9 cellular contexts compared by ENCODE assay signal in the genomic region with DNA sequence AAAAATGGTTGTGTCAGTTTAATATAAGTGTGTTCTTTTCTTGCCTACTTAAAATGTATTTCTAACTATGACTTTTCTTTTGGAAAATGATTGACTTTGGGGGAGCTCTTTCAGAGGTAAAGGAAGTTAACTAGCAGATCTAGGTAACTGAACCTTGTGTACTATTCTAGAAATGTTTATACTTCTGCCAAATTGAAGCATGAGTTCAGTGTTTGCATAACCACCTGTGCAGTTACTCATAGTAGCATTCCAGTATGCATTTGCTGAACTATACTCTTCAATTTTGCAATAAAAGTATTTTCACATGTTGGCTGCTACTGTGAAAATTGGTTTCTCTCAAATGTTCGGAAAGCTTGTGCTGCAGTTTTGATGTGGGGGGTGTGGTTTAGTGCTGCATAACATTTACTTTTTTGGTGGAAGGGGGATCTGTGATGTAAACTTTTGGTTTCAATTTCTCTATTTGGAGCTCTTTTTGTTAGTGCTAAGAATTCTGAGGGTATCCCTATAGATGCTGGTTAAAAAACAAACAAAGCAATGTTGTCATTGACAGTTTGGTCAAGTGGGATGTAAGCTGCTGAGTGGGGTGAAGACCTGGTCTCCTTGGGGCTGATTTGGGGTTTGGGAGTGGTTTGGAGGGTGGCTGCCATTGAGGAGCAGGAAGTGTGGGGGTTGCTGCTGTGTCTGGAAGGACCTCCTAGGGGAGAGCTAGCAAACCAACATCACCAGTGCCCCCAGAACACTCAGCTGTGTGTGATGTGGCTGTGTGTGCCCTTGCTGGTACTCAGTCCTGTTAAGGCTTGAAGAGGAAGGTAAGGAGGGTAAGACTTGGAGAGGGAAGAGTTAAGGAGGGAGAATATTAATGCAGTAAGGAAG.
DNase-seq lines count a peak whose midpoint lies in the region; ATAC-seq lines count a peak whose summit lies in the region.
"Had no signal": no experiment of that assay in that cellular context is flagged by ENCODE, and none has a peak within 500 bp of the region (broad histone marks: within the 10 kb centered on the region; RNA-seq: fewer than 3 reads in every experiment).

No MANE protein-coding gene starts in this region.

- DNase-seq in activated T-cell treated with anti-CD3 and anti-CD28 coated beads, Interleukin-2, amount 50 U/mL, for 4 hours: peak; percentile 11
- peak; percentile 9 to 87 (median 60) for DNase-seq in naive thymus-derived CD8-positive, alpha-beta T cell
- no peak for DNase-seq in posterior cingulate gyrus
- no peak for DNase-seq in NCI-H510A (lab: John Stamatoyannopoulos, UW)
- DNase-seq in SJCRH30: no peak
- no peak for DNase-seq in ecto neural progenitor cell (ENCODE audit: low spot score)

- H3K4me3 Mint-ChIP-seq in activated T-cell treated with anti-CD3 and anti-CD28 coated beads, Interleukin-2, amount 50 U/mL, for 4 hours: peak overlapping the region; percentile 77
- peak overlapping the region; percentile 85 to 97 (median 94) for H3K4me3 Mint-ChIP-seq in naive thymus-derived CD8-positive, alpha-beta T cell

- no peaks in the 10 kb centered on the region for H3K27me3 ChIP-seq in SJCRH30

- no peaks in the 10 kb centered on the region for H3K27me3 Mint-ChIP-seq in activated T-cell treated with anti-CD3 and anti-CD28 coated beads, Interleukin-2, amount 50 U/mL, for 4 hours (ENCODE audit: low read depth)
- no peaks in the 10 kb centered on the region for H3K27me3 Mint-ChIP-seq in naive thymus-derived CD8-positive, alpha-beta T cell

- no peaks in the 10 kb centered on the region for H3K4me1 ChIP-seq in SJCRH30

- H3K9me3 Mint-ChIP-seq in activated T-cell treated with anti-CD3 and anti-CD28 coated beads, Interleukin-2, amount 50 U/mL, for 4 hours: no peaks in the 10 kb centered on the region
- peaks cover 0 to 6% (median 0%) of the 10 kb centered on the region in 9 donors for H3K9me3 Mint-ChIP-seq in naive thymus-derived CD8-positive, alpha-beta T cell

- peak overlapping the region; percentile 90 to 99 (median 98) for H3K27ac Mint-ChIP-seq in naive thymus-derived CD8-positive, alpha-beta T cell

- no peaks in the 10 kb centered on the region for H3K36me3 ChIP-seq in SJCRH30

- H3K27ac ChIP-seq in SJCRH30: no peak overlapping the region
- H3K27ac ChIP-seq: SK-N-MC had no signal

- H3K4me3 ChIP-seq in SJCRH30: no peak overlapping the region
- H3K4me3 ChIP-seq: SK-N-MC had no signal

- H3K36me3 Mint-ChIP-seq in activated T-cell treated with anti-CD3 and anti-CD28 coated beads, Interleukin-2, amount 50 U/mL, for 4 hours (ENCODE audit: insufficient read depth): no peaks in the 10 kb centered on the region
- no peaks in the 10 kb centered on the region for H3K36me3 Mint-ChIP-seq in naive thymus-derived CD8-positive, alpha-beta T cell

- H3K9me3 ChIP-seq in SJCRH30 (replicated peaks): no peaks in the 10 kb centered on the region

- ATAC-seq in GM18520 (IDR thresholded peaks at IDR 0.05; ENCODE audit: unreplicated experiment) (peak; percentile 29), HG03066 (IDR thresholded peaks at IDR 0.05; ENCODE audit: low read depth, unreplicated experiment) (peak; percentile 53)
- peak; percentile 54 to 61 for ATAC-seq in activated T-cell treated with anti-CD3 and anti-CD28 coated beads, Interleukin-2, amount 50 U/mL, for 4 hours
- ATAC-seq in naive thymus-derived CD8-positive, alpha-beta T cell: peak; percentile 77

- POLR2A ChIA-PET in naive thymus-derived CD8-positive, alpha-beta T cell (lab: Charles Lee): interaction anchor here (0.5 to 4.6 kb wide), 13 partner anchors 10 to 432 kb away, joined by 3 to 52 read pairs (median 4); partner anchors contain the start of gene CARMIL1

- peaks cover 63% of the 10 kb centered on the region for H3K4me1 Mint-ChIP-seq in activated T-cell treated with anti-CD3 and anti-CD28 coated beads, Interleukin-2, amount 50 U/mL, for 4 hours (ENCODE audit: low read depth)
- H3K4me1 Mint-ChIP-seq in naive thymus-derived CD8-positive, alpha-beta T cell: peaks cover 39 to 80% (median 67%) of the 10 kb centered on the region in 4 donors

- intact Hi-C loops in posterior cingulate gyrus (cut with DNase I): no loop called here

Comparison
In these comparisons a context has a peak if more than half of its experiments do, and no peak if none do; other contexts are left out.
1. DNase-seq: peak in activated T-cell treated with anti-CD3 and anti-CD28 coated beads, Interleukin-2, amount 50 U/mL, for 4 hours (single experiment) and naive thymus-derived CD8-positive, alpha-beta T cell (10 of 10); none in posterior cingulate gyrus (0 of 10), NCI-H510A (single experiment), SJCRH30 (0 of 2) and ecto neural progenitor cell (single experiment).
2. Peak in every context shown above with its lines, with median percentiles within 50 percentile points of each other: ATAC-seq.